1 cellular context compared by ENCODE assay signal in genomic region chr12:125188912-125189881, GRCh38.
TF ChIP-seq lines count a peak whose summit lies in the region.

No MANE protein-coding gene starts in this region.

TF ChIP-seq in HepG2, 621 proteins besides CTCF, POLR2A, EP300 and RAD21:
- no peak for TF ChIP-seq FOSL1 (CRISPR knock-in tag; IDR thresholded peaks at IDR 0.05; ENCODE audit: borderline replicate concordance)
